1 cellular context compared by ENCODE assay signal in genomic region chr11:113314065-113314388, GRCh38.
TF ChIP-seq lines count a peak whose summit lies in the region.

No MANE protein-coding gene starts in this region.

TF ChIP-seq in K562, 482 proteins besides CTCF, POLR2A, EP300 and RAD21:
- TF ChIP-seq MGA (IDR thresholded peaks at IDR 0.05) (peak; percentile 91), KAT7 (CRISPR knock-in tag; IDR thresholded peaks at IDR 0.05; ENCODE audit: borderline replicate concordance) (peak; percentile 61; the same call in 1 of the 2 replicates), L3MBTL2 (IDR thresholded peaks at IDR 0.05) (peak; percentile 95), MCM3 (IDR thresholded peaks at IDR 0.05) (no peak), PRDM10 (IDR thresholded peaks at IDR 0.05; ENCODE audit: partially characterized antibody) (peak; percentile 15), ZBTB33 (CRISPR knock-in tag; IDR thresholded peaks at IDR 0.05) (no peak), ZNF592 (IDR thresholded peaks at IDR 0.05) (peak; percentile 35)
